ENCODE assay signal across 9 cellular contexts in genomic region chr16:27154573-27155521, GRCh38. TPM values are rescaled to one million over a fixed set of nuclear protein-coding genes. Genes with fewer than 3 reads are reported as not detected.
DNase-seq lines count a peak whose midpoint lies in the region; ATAC-seq, FAIRE-seq and TF ChIP-seq lines count a peak whose summit lies in the region.
"Had no signal": no experiment of that assay in that cellular context is flagged by ENCODE, and none has a peak within 500 bp of the region (broad histone marks: within the 10 kb centered on the region; RNA-seq: fewer than 3 reads in every experiment).

No MANE protein-coding gene starts in this region.

- peak overlapping the region; percentile 56 for H2AFZ ChIP-seq in astrocyte (ENCODE audit: low read depth, low read length)

- no peak overlapping the region for H3K9ac ChIP-seq in astrocyte (ENCODE audit: low read length)

- H3K4me2 ChIP-seq in astrocyte (ENCODE audit: low read length) = peak overlapping the region; percentile 67

- FAIRE-seq in astrocyte (lab: Jason Lieb, UNC) = no peak

- H3K27me3 Mint-ChIP-seq in Calu3 (ENCODE audit: unreplicated experiment) (peaks cover 70% of the 10 kb centered on the region), astrocyte (ENCODE audit: low read depth, unreplicated experiment) (peaks cover 28% of the 10 kb centered on the region)

- TF ChIP-seq POLR2A in spleen (IDR thresholded peaks at IDR 0.05) = no peak

- H3K4me1 ChIP-seq in astrocyte (ENCODE audit: insufficient read depth, low read length) = no peaks in the 10 kb centered on the region
- peaks cover 0 to 20% (median 8%) of the 10 kb centered on the region in 6 donors for H3K4me1 ChIP-seq in spleen

- BruUV-seq in Calu3 (replicated peaks; lab: Mats Ljungman, UMichigan) = no TSS peak

- H3K4me1 Mint-ChIP-seq in Calu3 (ENCODE audit: low read depth, unreplicated experiment) (peaks cover 12% of the 10 kb centered on the region), astrocyte (ENCODE audit: low read depth, unreplicated experiment) (no peaks in the 10 kb centered on the region)

- H3K27ac Mint-ChIP-seq in Calu3 (ENCODE audit: unreplicated experiment) = no peak overlapping the region
- no peak overlapping the region for H3K27ac Mint-ChIP-seq in astrocyte (ENCODE audit: unreplicated experiment)
- H3K27ac Mint-ChIP-seq: T-helper 1 cell treated with Interleukin-12 subunit alpha and Interleukin-12 subunit beta and Interleukin-4 antibody, amounts not matched to agents 30 μg/mL and 1 μg/mL, for 36 hours had no signal

- TF ChIP-seq CTCF in Calu3 (IDR thresholded peaks at IDR 0.05; ENCODE audit: unreplicated experiment) (peak; percentile 99), astrocyte (IDR thresholded peaks at IDR 0.05; ENCODE audit: insufficient read depth, low read depth, low read length) (peak; percentile 87), spleen (IDR thresholded peaks at IDR 0.05 in 8 of 11, conservative IDR thresholded peaks at IDR 0.05 in 3 of 11) (peak; percentile 92 to 98 (median 97))

- H3K4me3 ChIP-seq in astrocyte (ENCODE audit: insufficient read depth, low read depth, low read length) (no peak overlapping the region), spleen (no peak overlapping the region)

- H3K9me3 ChIP-seq in astrocyte (ENCODE audit: insufficient read depth, low read depth, low read length) = no peaks in the 10 kb centered on the region
- peaks cover 0 to 4% (median 0%) of the 10 kb centered on the region in 8 donors for H3K9me3 ChIP-seq in spleen

- H3K4me3 Mint-ChIP-seq in Calu3 (ENCODE audit: low read depth, unreplicated experiment) = no peak overlapping the region
- no peak overlapping the region for H3K4me3 Mint-ChIP-seq in astrocyte (ENCODE audit: unreplicated experiment)
- H3K4me3 Mint-ChIP-seq: T-helper 1 cell treated with Interleukin-12 subunit alpha and Interleukin-12 subunit beta and Interleukin-4 antibody, amounts not matched to agents 30 μg/mL and 1 μg/mL, for 36 hours had no signal

- H4K20me1 ChIP-seq in astrocyte (ENCODE audit: insufficient read depth, low read length) = no peaks in the 10 kb centered on the region

- CTCF ChIA-PET in Calu3 (lab: Charles Lee) = interaction anchor here (1.4 kb wide), 1 partner anchor 49 kb away, joined by 3 read pairs; the partner anchor contains the start of gene KDM8

- intact Hi-C loops in Calu3 (cut with micrococcal nuclease; ENCODE audit: unreplicated experiment) (loop anchor here (1.0 kb wide), 2 partner anchors 210 to 302 kb away; no protein-coding TSS in a partner anchor), spleen (cut with DNase I; ENCODE audit: low total_unique reads) (loop anchor here (5.0 kb wide), 1 partner anchor 302 kb away; no protein-coding TSS in a partner anchor)

- 22 to 28% (median 23%) methylated on average over 25 of the region's 25 CpGs for WGBS in spleen, 5 donors

- DNase-seq in Calu3 (peak; percentile 74), HK-2 (ENCODE audit: unreplicated experiment) (peak; percentile 36), T-helper 2 cell (peak; percentile 21 to 64 (median 52)), astrocyte (ENCODE audit: low read depth) (peak; percentile 6), iPS DF 19.7 (ENCODE audit: low read depth, low spot score) (peak; percentile 40), spleen (peak; percentile 90), KG1 (lab: John Stamatoyannopoulos, UW) (no peak)

- H3K27me3 ChIP-seq in astrocyte (ENCODE audit: insufficient read depth, low read length) (no peaks in the 10 kb centered on the region), spleen (replicated peaks in 1 of 7) (no peaks in the 10 kb centered on the region)

- no peak overlapping the region for H3K27ac ChIP-seq in astrocyte (ENCODE audit: low read depth, low read length)
- no peak overlapping the region for H3K27ac ChIP-seq in spleen

- H3K36me3 Mint-ChIP-seq in Calu3 (ENCODE audit: insufficient read depth, unreplicated experiment) (no peaks in the 10 kb centered on the region), astrocyte (ENCODE audit: low read depth, unreplicated experiment) (no peaks in the 10 kb centered on the region)

- no peaks in the 10 kb centered on the region for H3K9me3 Mint-ChIP-seq in Calu3 (ENCODE audit: low read depth, unreplicated experiment)
- H3K9me3 Mint-ChIP-seq in astrocyte (ENCODE audit: unreplicated experiment) = peaks cover 2% of the 10 kb centered on the region
- H3K9me3 Mint-ChIP-seq: T-helper 1 cell treated with Interleukin-12 subunit alpha and Interleukin-12 subunit beta and Interleukin-4 antibody, amounts not matched to agents 30 μg/mL and 1 μg/mL, for 36 hours had no signal

- H3K36me3 ChIP-seq in astrocyte (ENCODE audit: insufficient read depth, low read length) (no peaks in the 10 kb centered on the region), spleen (no peaks in the 10 kb centered on the region)

- no peaks in the 10 kb centered on the region for H3K79me2 ChIP-seq in astrocyte (ENCODE audit: insufficient read depth, low read length)

- no peak for ATAC-seq in HG02763 (IDR thresholded peaks at IDR 0.05; ENCODE audit: unreplicated experiment)

RNA-seq across cellular contexts. Expression of gene KDM8, which starts 48.5 kb away (rescaled TPM):
- 8.4 and 10.2 TPM in 2 replicates for total RNA-seq in Calu3 (2022)
- total RNA-seq in astrocyte = 3.4 and 4.3 TPM in 2 replicates
- total RNA-seq in spleen = 10 to 100 TPM in 3 of 7 donors, 1 to 10 TPM in 4; 8.3 to 14.7 (median 9.8) TPM
- polyA plus RNA-seq in spleen = 10 to 100 TPM in 1 of 3 donors, 1 to 10 TPM in 2; 5.2 to 10.6 (median 7.4) TPM
